1 cellular context compared by ENCODE assay signal in genomic region chr5:115463985-115464384, GRCh38.
TF ChIP-seq lines count a peak whose summit lies in the region.

No MANE protein-coding gene starts in this region.

TF ChIP-seq in SK-N-SH treated with all-trans-retinoic acid at 6 μM for 48 hours, 23 proteins besides CTCF, POLR2A, EP300 and RAD21 (continued from another document):
- TF ChIP-seq ZFP3 (CRISPR knock-in tag; IDR thresholded peaks at IDR 0.05) (no peak), TSHZ2 (CRISPR knock-in tag; IDR thresholded peaks at IDR 0.05) (no peak), CSDC2 (CRISPR knock-in tag; IDR thresholded peaks at IDR 0.05) (no peak), ARNTL (CRISPR knock-in tag; IDR thresholded peaks at IDR 0.05; ENCODE audit: borderline replicate concordance, low read depth) (no peak), ZNF8 (CRISPR knock-in tag; IDR thresholded peaks at IDR 0.05) (no peak), TOX (CRISPR knock-in tag; IDR thresholded peaks at IDR 0.05; ENCODE audit: borderline replicate concordance) (no peak), POU6F1 (CRISPR knock-in tag; IDR thresholded peaks at IDR 0.05; ENCODE audit: borderline replicate concordance, low read depth) (no peak), ZNF565 (CRISPR knock-in tag; conservative IDR thresholded peaks at IDR 0.05; ENCODE audit: low read depth) (no peak)
